In genomic region chr11:76512851-76513653, GRCh38 we compare ENCODE assay signal across 8 cellular contexts.
DNase-seq lines count a peak whose midpoint lies in the region; ATAC-seq, FAIRE-seq and TF ChIP-seq lines count a peak whose summit lies in the region.

No MANE protein-coding gene starts in this region.

- TF ChIP-seq POLR2A in H54 (IDR thresholded peaks at IDR 0.05; ENCODE audit: low read depth, low read length), result no peak

- peak; percentile 37 for TF ChIP-seq CTCF in AG09309 (IDR thresholded peaks at IDR 0.05; ENCODE audit: control insufficient read depth, insufficient read depth, low read depth, low read length, missing control alignments)
- TF ChIP-seq CTCF in hepatocyte (IDR thresholded peaks at IDR 0.05; ENCODE audit: poor library complexity), result peak; percentile 60

- FAIRE-seq in H54 (lab: Jason Lieb, UNC), result peak; percentile 78
- peak; percentile 83 for FAIRE-seq in TTC549 (lab: Jason Lieb, UNC)

- no peaks in the 10 kb centered on the region for H3K9me2 ChIP-seq in hepatocyte (replicated peaks; ENCODE audit: insufficient read depth)

- DNase-seq in AG09309 (ENCODE audit: low read depth) (peak; percentile 13), H54 (ENCODE audit: insufficient read length, low spot score) (no peak), hepatocyte (ENCODE audit: low spot score) (peak; percentile 26), islet precursor cell (no peak), midbrain (lab: John Stamatoyannopoulos, UW) (no peak)
- DNase-seq in NK-92 treated with Interleukin-12 subunit alpha and Interleukin-12 subunit beta, amount 100 ng/mL, for 24 hours (lab: John Stamatoyannopoulos, UW), result no peak

- no peak overlapping the region for H2AFZ ChIP-seq in hepatocyte

- H4K20me1 ChIP-seq in hepatocyte (ENCODE audit: insufficient read depth, poor library complexity, severe bottlenecking), result no peaks in the 10 kb centered on the region

- H3K36me3 ChIP-seq in hepatocyte (replicated peaks; ENCODE audit: insufficient read depth, low read depth), result no peaks in the 10 kb centered on the region

- no peak overlapping the region for H3K4me2 ChIP-seq in hepatocyte

- H3K27ac ChIP-seq in hepatocyte, result no peak overlapping the region

- no peak overlapping the region for H3K4me3 ChIP-seq in AG09309 (ENCODE audit: control insufficient read depth, low read depth, low read length)
- no peak overlapping the region for H3K4me3 ChIP-seq in hepatocyte

- no peaks in the 10 kb centered on the region for H3K79me2 ChIP-seq in hepatocyte

- H3K9me3 ChIP-seq in hepatocyte (ENCODE audit: low read depth), result no peaks in the 10 kb centered on the region

- no peaks in the 10 kb centered on the region for H3K4me1 ChIP-seq in hepatocyte (ENCODE audit: insufficient read depth)

- no peak for ATAC-seq in GM18858 (IDR thresholded peaks at IDR 0.05; ENCODE audit: unreplicated experiment)

- WGBS in hepatocyte (ENCODE audit: low lambda C conversion rate, missing lambda C conversion rate), result 41% methylated on average over 1 of the region's 1 CpG

- no peaks in the 10 kb centered on the region for H3K27me3 ChIP-seq in hepatocyte

Comparison
In these comparisons a context has a peak if more than half of its experiments do, and no peak if none do; other contexts are left out.
1. DNase-seq: peak in AG09309 (single experiment) and hepatocyte (single experiment); none in H54 (single experiment), islet precursor cell (single experiment), midbrain (single experiment) and NK-92 treated with Interleukin-12 subunit alpha and Interleukin-12 subunit beta, amount 100 ng/mL, for 24 hours (single experiment).